In genomic region chr5:149125386-149125891, GRCh38 we compare ENCODE assay signal across 9 cellular contexts. TPM values are rescaled to one million over a fixed set of nuclear protein-coding genes. Genes with fewer than 3 reads are reported as not detected.
DNase-seq lines count a peak whose midpoint lies in the region; ATAC-seq and TF ChIP-seq lines count a peak whose summit lies in the region.
"Had no signal": no experiment of that assay in that cellular context is flagged by ENCODE, and none has a peak within 500 bp of the region (broad histone marks: within the 10 kb centered on the region; RNA-seq: fewer than 3 reads in every experiment).

No MANE protein-coding gene starts in this region.

- H3K27me3 ChIP-seq in osteoblast (ENCODE audit: insufficient read depth, low read length): no peaks in the 10 kb centered on the region

- H3K4me1 Mint-ChIP-seq in stimulated activated naive CD8-positive, alpha-beta T cell treated with anti-CD3 and anti-CD28 coated beads, Interleukin-15, amount 100 ng/mL, for 72 hours: no peaks in the 10 kb centered on the region
- H3K4me1 Mint-ChIP-seq in activated CD8-positive, alpha-beta memory T cell treated with anti-CD3 and anti-CD28 coated beads, Interleukin-2, amount 10 ng/mL, durations not matched to agents 7 days and 5 days: no peaks in the 10 kb centered on the region

- ATAC-seq in stimulated activated naive CD8-positive, alpha-beta T cell treated with anti-CD3 and anti-CD28 coated beads, Interleukin-15, amount 100 ng/mL, for 72 hours: no peak
- ATAC-seq in activated CD8-positive, alpha-beta memory T cell treated with anti-CD3 and anti-CD28 coated beads, Interleukin-2, amount 10 ng/mL, durations not matched to agents 7 days and 5 days: no peak

- no peak overlapping the region for H3K27ac ChIP-seq in osteoblast (ENCODE audit: low read depth, low read length)

- TF ChIP-seq CTCF in HFF-Myc (IDR thresholded peaks at IDR 0.05; ENCODE audit: low read depth, low read length, missing control alignments): peak; percentile 37
- peak; percentile 38 for TF ChIP-seq CTCF in fibroblast of villous mesenchyme (IDR thresholded peaks at IDR 0.05; ENCODE audit: insufficient read depth, low read depth, low read length)
- TF ChIP-seq CTCF in osteoblast (IDR thresholded peaks at IDR 0.05; ENCODE audit: extremely low read depth, low read depth, low read length): peak; percentile 38

- CTCF ChIA-PET in activated CD8-positive, alpha-beta memory T cell treated with anti-CD3 and anti-CD28 coated beads, Interleukin-2, amount 10 ng/mL, durations not matched to agents 7 days and 5 days (lab: Charles Lee): interaction anchor here (1.5 kb wide), 1 partner anchor 13 kb away, joined by 4 read pairs; no protein-coding TSS in a partner anchor

- H3K27ac Mint-ChIP-seq in stimulated activated naive CD8-positive, alpha-beta T cell treated with anti-CD3 and anti-CD28 coated beads, Interleukin-15, amount 100 ng/mL, for 72 hours: no peak overlapping the region
- no peak overlapping the region for H3K27ac Mint-ChIP-seq in activated CD8-positive, alpha-beta memory T cell treated with anti-CD3 and anti-CD28 coated beads, Interleukin-2, amount 10 ng/mL, durations not matched to agents 7 days and 5 days

- no peak overlapping the region for H3K4me3 ChIP-seq in HFF-Myc (replicated peaks; ENCODE audit: low read depth, low read length)
- H3K4me3 ChIP-seq in fibroblast of villous mesenchyme (ENCODE audit: low read depth, low read length): no peak overlapping the region
- no peak overlapping the region for H3K4me3 ChIP-seq in osteoblast (ENCODE audit: insufficient read depth, low read length)

- no peak overlapping the region for H3K4me3 Mint-ChIP-seq in stimulated activated naive CD8-positive, alpha-beta T cell treated with anti-CD3 and anti-CD28 coated beads, Interleukin-15, amount 100 ng/mL, for 72 hours
- no peak overlapping the region for H3K4me3 Mint-ChIP-seq in activated CD8-positive, alpha-beta memory T cell treated with anti-CD3 and anti-CD28 coated beads, Interleukin-2, amount 10 ng/mL, durations not matched to agents 7 days and 5 days

- H3K4me1 ChIP-seq in osteoblast (ENCODE audit: insufficient read depth, low read length): peaks cover under 1% of the 10 kb centered on the region

- H3K36me3 Mint-ChIP-seq in activated CD8-positive, alpha-beta memory T cell treated with anti-CD3 and anti-CD28 coated beads, Interleukin-2, amount 10 ng/mL, durations not matched to agents 7 days and 5 days: no peaks in the 10 kb centered on the region

- DNase-seq in HFF-Myc (ENCODE audit: extremely low read depth, low read depth) (no peak), SHP77 treated with DMSO at 0.1 percent for 48 hours (lab: John Stamatoyannopoulos, UW) (peak; percentile 14), fibroblast of villous mesenchyme (ENCODE audit: low read depth) (no peak), osteoblast (ENCODE audit: insufficient read length, low spot score, missing footprints) (peak; percentile 51), KG1 (lab: John Stamatoyannopoulos, UW) (no peak)
- DNase-seq in stimulated activated naive CD8-positive, alpha-beta T cell treated with anti-CD3 and anti-CD28 coated beads, Interleukin-15, amount 100 ng/mL, for 72 hours: no peak
- no peak for DNase-seq in activated CD4-positive, alpha-beta T cell treated with anti-CD3 and anti-CD28 coated beads for 1 hour
- DNase-seq in activated CD8-positive, alpha-beta memory T cell treated with anti-CD3 and anti-CD28 coated beads, Interleukin-2, amount 10 ng/mL, durations not matched to agents 7 days and 5 days: no peak
- DNase-seq: amygdala had no signal

- no peaks in the 10 kb centered on the region for H3K9me3 Mint-ChIP-seq in stimulated activated naive CD8-positive, alpha-beta T cell treated with anti-CD3 and anti-CD28 coated beads, Interleukin-15, amount 100 ng/mL, for 72 hours
- no peaks in the 10 kb centered on the region for H3K9me3 Mint-ChIP-seq in activated CD8-positive, alpha-beta memory T cell treated with anti-CD3 and anti-CD28 coated beads, Interleukin-2, amount 10 ng/mL, durations not matched to agents 7 days and 5 days (ENCODE audit: low read depth)

- no peaks in the 10 kb centered on the region for H3K36me3 ChIP-seq in osteoblast (ENCODE audit: insufficient read depth, low read length)

- peaks cover 27% of the 10 kb centered on the region for H3K27me3 Mint-ChIP-seq in stimulated activated naive CD8-positive, alpha-beta T cell treated with anti-CD3 and anti-CD28 coated beads, Interleukin-15, amount 100 ng/mL, for 72 hours
- peaks cover 38% of the 10 kb centered on the region for H3K27me3 Mint-ChIP-seq in activated CD8-positive, alpha-beta memory T cell treated with anti-CD3 and anti-CD28 coated beads, Interleukin-2, amount 10 ng/mL, durations not matched to agents 7 days and 5 days

- no peaks in the 10 kb centered on the region for H3K79me2 ChIP-seq in osteoblast (ENCODE audit: insufficient read depth, low read length)

- no peaks in the 10 kb centered on the region for H3K9me3 ChIP-seq in osteoblast (ENCODE audit: low read depth, low read length)

- H2AFZ ChIP-seq in osteoblast (ENCODE audit: low read length): peak overlapping the region; percentile 76

- no peaks in the 10 kb centered on the region for H4K20me1 ChIP-seq in osteoblast (ENCODE audit: insufficient read depth, low read length)

- H3K4me2 ChIP-seq in osteoblast (ENCODE audit: insufficient read depth, low read length): peak overlapping the region; percentile 26

RNA-seq across cellular contexts. Expression of gene ABLIM3, which starts 15.9 kb away (rescaled TPM):
- total RNA-seq in fibroblast of villous mesenchyme (22.2 and 32.8 TPM in 2 replicates), osteoblast (5.8 and 7.4 TPM in 2 replicates)
- under 1 TPM in 1 of 2 experiments, not detected in 1; 0.21 TPM for total RNA-seq in activated CD8-positive, alpha-beta memory T cell treated with anti-CD3 and anti-CD28 coated beads, Interleukin-2, amount 10 ng/mL, durations not matched to agents 7 days and 5 days

Comparison
In these comparisons a context has a peak if more than half of its experiments do, and no peak if none do; other contexts are left out.
1. DNase-seq: peak in SHP77 treated with DMSO at 0.1 percent for 48 hours (single experiment) and osteoblast (single experiment); none in HFF-Myc (single experiment), fibroblast of villous mesenchyme (single experiment), KG1 (single experiment), stimulated activated naive CD8-positive, alpha-beta T cell treated with anti-CD3 and anti-CD28 coated beads, Interleukin-15, amount 100 ng/mL, for 72 hours (0 of 2), activated CD4-positive, alpha-beta T cell treated with anti-CD3 and anti-CD28 coated beads for 1 hour (single experiment) and activated CD8-positive, alpha-beta memory T cell treated with anti-CD3 and anti-CD28 coated beads, Interleukin-2, amount 10 ng/mL, durations not matched to agents 7 days and 5 days (single experiment).
2. Peak in every context shown above with its lines, with median percentiles within 50 percentile points of each other: CTCF ChIP-seq.